ENCODE assay signal across 9 cellular contexts in the genomic region with DNA sequence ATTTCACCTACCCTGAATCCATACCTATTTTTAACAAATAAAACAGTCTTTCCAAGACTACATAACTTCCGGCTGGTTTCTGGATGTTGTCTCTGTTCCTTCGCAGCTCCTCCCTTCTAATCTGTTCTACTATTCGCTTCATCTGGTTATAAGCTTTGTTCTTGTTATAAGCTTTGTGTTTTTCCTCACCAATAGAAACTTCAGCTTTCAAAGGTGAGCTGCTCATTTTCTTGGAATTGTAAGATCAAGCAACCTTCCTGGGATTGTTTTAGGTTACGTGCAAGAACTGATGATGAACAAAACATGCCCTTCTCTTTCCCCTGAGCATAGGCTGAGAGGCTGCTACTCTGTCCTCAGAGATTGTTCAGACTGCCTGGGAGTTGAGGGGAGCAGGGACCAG. TPM values are rescaled to one million over a fixed set of nuclear protein-coding genes. Genes with fewer than 3 reads are reported as not detected.
DNase-seq lines count a peak whose midpoint lies in the region; ATAC-seq and TF ChIP-seq lines count a peak whose summit lies in the region.
"Had no signal": no experiment of that assay in that cellular context is flagged by ENCODE, and none has a peak within 500 bp of the region (broad histone marks: within the 10 kb centered on the region; RNA-seq: fewer than 3 reads in every experiment).

No MANE protein-coding gene starts in this region.

- H3K9ac ChIP-seq in MM.1S (ENCODE audit: low read length) (no peak overlapping the region), neural cell (ENCODE audit: low read length) (peak overlapping the region; percentile 72)

- H3K9me3 Mint-ChIP-seq in CD14-positive monocyte = peaks cover 0 to 2% (median 0%) of the 10 kb centered on the region in 7 donors

- H3K9me2 ChIP-seq in MM.1S (replicated peaks; ENCODE audit: insufficient read depth, low read length) (no peaks in the 10 kb centered on the region), neural cell (ENCODE audit: insufficient read depth, low read length) (no peaks in the 10 kb centered on the region)

- no peak for DNase-seq in CD14-positive monocyte (ENCODE audit: low spot score)
- no peak for DNase-seq in MM.1S
- no peak for DNase-seq in NCI-H524 (lab: John Stamatoyannopoulos, UW)
- no peak for DNase-seq in NCI-H1417 treated with DMSO at 0.1 percent for 48 hours (lab: John Stamatoyannopoulos, UW)
- no peak for DNase-seq in stimulated activated CD4-positive, alpha-beta T cell treated with anti-CD3 and anti-CD28 coated beads, Interleukin-15, amount 100 ng/mL, for 24 hours
- DNase-seq: SW 1271 had no signal

- H3K4me1 ChIP-seq in MM.1S (ENCODE audit: low read length) = peaks cover 9% of the 10 kb centered on the region
- no peaks in the 10 kb centered on the region for H3K4me1 ChIP-seq in ectodermal cell (ENCODE audit: control insufficient read depth, insufficient read depth, low read length)

- H3K4me3 ChIP-seq in MM.1S (ENCODE audit: low read length) (peak overlapping the region; percentile 50; the same call in 1 of the 2 replicates), ectodermal cell (ENCODE audit: insufficient read depth, low read depth, low read length) (peak overlapping the region; percentile 69), neural cell (ENCODE audit: low read length) (peak overlapping the region; percentile 93)

- 55 to 75% methylated on average over 4 of the region's 4 CpGs for WGBS in ectodermal cell, 2 experiments

- no peak for TF ChIP-seq EP300 in neural cell (conservative IDR thresholded peaks at IDR 0.05; ENCODE audit: poor library complexity, severe bottlenecking)

- H3K79me2 ChIP-seq in MM.1S (ENCODE audit: low read length) (no peaks in the 10 kb centered on the region), neural cell (replicated peaks; ENCODE audit: insufficient read depth, low read length) (peaks cover 18% of the 10 kb centered on the region)

- H3F3A ChIP-seq in MM.1S (ENCODE audit: insufficient read depth, low read length) (peaks cover 4% of the 10 kb centered on the region), neural cell (ENCODE audit: insufficient read depth, low read length, poor library complexity, severe bottlenecking) (no peaks in the 10 kb centered on the region)

- TF ChIP-seq CTCF in CD14-positive monocyte (IDR thresholded peaks at IDR 0.05) (no peak), MM.1S (IDR thresholded peaks at IDR 0.05; ENCODE audit: low read length) (no peak), neural cell (IDR thresholded peaks at IDR 0.05; ENCODE audit: poor library complexity, severe bottlenecking) (no peak)

- no peak overlapping the region for H2AFZ ChIP-seq in MM.1S (ENCODE audit: low read length)
- peak overlapping the region; percentile 45 for H2AFZ ChIP-seq in neural cell (ENCODE audit: low read depth, low read length)

- no peak overlapping the region for H3K27ac ChIP-seq in MM.1S (ENCODE audit: low read length)
- H3K27ac ChIP-seq in ectodermal cell (ENCODE audit: insufficient read depth, low read depth, low read length, poor library complexity, severe bottlenecking) = no peak overlapping the region
- peak overlapping the region; percentile 9 for H3K27ac ChIP-seq in neural cell (ENCODE audit: low read length)

- H3K36me3 Mint-ChIP-seq in CD14-positive monocyte = peaks cover 7 to 11% of the 10 kb centered on the region in 2 donors

- H4K20me1 ChIP-seq in MM.1S (ENCODE audit: insufficient read depth, low read length) = no peaks in the 10 kb centered on the region
- H4K20me1 ChIP-seq in neural cell (ENCODE audit: insufficient read depth) = no peaks in the 10 kb centered on the region

- H3K4me2 ChIP-seq in MM.1S (ENCODE audit: low read depth, low read length) (peak overlapping the region; percentile 69), neural cell (ENCODE audit: low read length) (peak overlapping the region; percentile 99)

- peak overlapping the region in 2 of 7 donors; percentile 60 to 92 for H3K27ac Mint-ChIP-seq in CD14-positive monocyte

- H3K27me3 ChIP-seq in MM.1S (replicated peaks; ENCODE audit: insufficient read depth, low read length) = no peaks in the 10 kb centered on the region
- peaks cover 56% of the 10 kb centered on the region for H3K27me3 ChIP-seq in ectodermal cell (ENCODE audit: control insufficient read depth, insufficient read depth, low read length, poor library complexity, severe bottlenecking)
- H3K27me3 ChIP-seq in neural cell (ENCODE audit: insufficient read depth, low read depth, low read length) = no peaks in the 10 kb centered on the region

- peak overlapping the region; percentile 98 to 99 for H3K4me3 Mint-ChIP-seq in CD14-positive monocyte

- H3K36me3 ChIP-seq in MM.1S (replicated peaks; ENCODE audit: insufficient read depth, low read length) (no peaks in the 10 kb centered on the region), ectodermal cell (ENCODE audit: control insufficient read depth, insufficient read depth, low read length) (no peaks in the 10 kb centered on the region), neural cell (ENCODE audit: insufficient read depth, low read length) (no peaks in the 10 kb centered on the region)

- intact Hi-C loops in CD14-positive monocyte (cut with micrococcal nuclease) = loop anchor here (5.0 to 10.0 kb wide), 5 partner anchors 33 to 89 kb away; a partner anchor contains a TSS

- peaks cover 3 to 14% (median 14%) of the 10 kb centered on the region in 3 donors for H3K27me3 Mint-ChIP-seq in CD14-positive monocyte (ENCODE audit: low read depth in 3 of 3)

- H3K9me3 ChIP-seq in MM.1S (replicated peaks; ENCODE audit: insufficient read depth, low read length) (no peaks in the 10 kb centered on the region), ectodermal cell (ENCODE audit: control insufficient read depth, low read length) (no peaks in the 10 kb centered on the region), neural cell (ENCODE audit: low read length) (no peaks in the 10 kb centered on the region)

- H3K4me1 Mint-ChIP-seq in CD14-positive monocyte = peaks cover 56% of the 10 kb centered on the region

- TF ChIP-seq RAD21 in neural cell (conservative IDR thresholded peaks at IDR 0.05) = no peak

- no peak for ATAC-seq in HG02678 (IDR thresholded peaks at IDR 0.05; ENCODE audit: unreplicated experiment)

TF ChIP-seq in neural cell, 6 proteins besides CTCF, POLR2A, EP300 and RAD21:
- TF ChIP-seq, protein P1, sequence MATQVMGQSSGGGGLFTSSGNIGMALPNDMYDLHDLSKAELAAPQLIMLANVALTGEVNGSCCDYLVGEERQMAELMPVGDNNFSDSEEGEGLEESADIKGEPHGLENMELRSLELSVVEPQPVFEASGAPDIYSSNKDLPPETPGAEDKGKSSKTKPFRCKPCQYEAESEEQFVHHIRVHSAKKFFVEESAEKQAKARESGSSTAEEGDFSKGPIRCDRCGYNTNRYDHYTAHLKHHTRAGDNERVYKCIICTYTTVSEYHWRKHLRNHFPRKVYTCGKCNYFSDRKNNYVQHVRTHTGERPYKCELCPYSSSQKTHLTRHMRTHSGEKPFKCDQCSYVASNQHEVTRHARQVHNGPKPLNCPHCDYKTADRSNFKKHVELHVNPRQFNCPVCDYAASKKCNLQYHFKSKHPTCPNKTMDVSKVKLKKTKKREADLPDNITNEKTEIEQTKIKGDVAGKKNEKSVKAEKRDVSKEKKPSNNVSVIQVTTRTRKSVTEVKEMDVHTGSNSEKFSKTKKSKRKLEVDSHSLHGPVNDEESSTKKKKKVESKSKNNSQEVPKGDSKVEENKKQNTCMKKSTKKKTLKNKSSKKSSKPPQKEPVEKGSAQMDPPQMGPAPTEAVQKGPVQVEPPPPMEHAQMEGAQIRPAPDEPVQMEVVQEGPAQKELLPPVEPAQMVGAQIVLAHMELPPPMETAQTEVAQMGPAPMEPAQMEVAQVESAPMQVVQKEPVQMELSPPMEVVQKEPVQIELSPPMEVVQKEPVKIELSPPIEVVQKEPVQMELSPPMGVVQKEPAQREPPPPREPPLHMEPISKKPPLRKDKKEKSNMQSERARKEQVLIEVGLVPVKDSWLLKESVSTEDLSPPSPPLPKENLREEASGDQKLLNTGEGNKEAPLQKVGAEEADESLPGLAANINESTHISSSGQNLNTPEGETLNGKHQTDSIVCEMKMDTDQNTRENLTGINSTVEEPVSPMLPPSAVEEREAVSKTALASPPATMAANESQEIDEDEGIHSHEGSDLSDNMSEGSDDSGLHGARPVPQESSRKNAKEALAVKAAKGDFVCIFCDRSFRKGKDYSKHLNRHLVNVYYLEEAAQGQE (IDR thresholded peaks at IDR 0.05; ENCODE audit: borderline replicate concordance) = no peak
- TF ChIP-seq POLR2AphosphoS5 (IDR thresholded peaks at IDR 0.05) = no peak
- no peak for TF ChIP-seq TAF1 (IDR thresholded peaks at IDR 0.05; ENCODE audit: low read depth)
- no peak for TF ChIP-seq EZH2 (IDR thresholded peaks at IDR 0.05; ENCODE audit: borderline replicate concordance, insufficient read depth, low read length, poor library complexity, severe bottlenecking)
- TF ChIP-seq SMC3 (conservative IDR thresholded peaks at IDR 0.05; ENCODE audit: poor library complexity) = no peak
- no peak for TF ChIP-seq MXI1 (conservative IDR thresholded peaks at IDR 0.05; ENCODE audit: poor library complexity, severe bottlenecking)

RNA-seq across cellular contexts. Expression of a gene that starts 2.1 kb away (rescaled TPM):
- 1 to 10 TPM; 2.4 TPM for polyA plus RNA-seq in CD14-positive monocyte
- polyA plus RNA-seq in ectodermal cell (2013, experiment 1 of 4) = 4.7 TPM
- polyA plus RNA-seq in ectodermal cell (2013, experiment 2 of 4) = 4.5 TPM
- polyA plus RNA-seq in ectodermal cell (2013, experiment 3 of 4) = 2.4 TPM
- 2.9 TPM for polyA plus RNA-seq in ectodermal cell (2013, experiment 4 of 4)
- 7.0 and 8.2 TPM in 2 replicates for polyA plus RNA-seq in neural cell
- polyA minus RNA-seq in neural cell = 23.1 and 25.0 TPM in 2 replicates
